9 cellular contexts compared by ENCODE assay signal in genomic region chr11:131668867-131669780, GRCh38.
DNase-seq lines count a peak whose midpoint lies in the region; ATAC-seq and TF ChIP-seq lines count a peak whose summit lies in the region.
"Had no signal": no experiment of that assay in that cellular context is flagged by ENCODE, and none has a peak within 500 bp of the region (broad histone marks: within the 10 kb centered on the region; RNA-seq: fewer than 3 reads in every experiment).

No MANE protein-coding gene starts in this region.

- H3K27ac ChIP-seq in CD4-positive, alpha-beta T cell (ENCODE audit: low read depth, low read length) = no peak overlapping the region
- H3K27ac ChIP-seq in RWPE2 (ENCODE audit: poor library complexity, severe bottlenecking) = no peak overlapping the region
- H3K27ac ChIP-seq: Peyer's patch had no signal

- CTCF ChIA-PET in CD4-positive, alpha-beta T cell (lab: Charles Lee) = interaction anchor here (0.6 kb wide), 1 partner anchor 714 kb away, joined by 4 read pairs; no protein-coding TSS in a partner anchor

- POLR2A ChIA-PET in CD4-positive, alpha-beta T cell (lab: Charles Lee) = no interaction called here

- no peaks in the 10 kb centered on the region for H3K27me3 Mint-ChIP-seq in CD4-positive, alpha-beta T cell
- peaks cover 2% of the 10 kb centered on the region for H3K27me3 Mint-ChIP-seq in brain

- no peaks in the 10 kb centered on the region for H3K36me3 ChIP-seq in RWPE2 (ENCODE audit: low read depth)
- H3K36me3 ChIP-seq: Peyer's patch had no signal

- intact Hi-C loops in CD4-positive, alpha-beta T cell (cut with DNase I, micrococcal nuclease) = no loop called here

- no peak for ATAC-seq in CD4-positive, alpha-beta T cell (ENCODE audit: poor library complexity)
- ATAC-seq in GM18907 (IDR thresholded peaks at IDR 0.05; ENCODE audit: unreplicated experiment) (peak; percentile 75), HG03159 (IDR thresholded peaks at IDR 0.05; ENCODE audit: unreplicated experiment) (peak; percentile 81), RWPE2 (ENCODE audit: low read depth) (no peak), HG03135 (IDR thresholded peaks at IDR 0.05; ENCODE audit: unreplicated experiment) (no peak)

- peaks cover 4% of the 10 kb centered on the region for H3K4me1 Mint-ChIP-seq in CD4-positive, alpha-beta T cell (ENCODE audit: low read depth)
- peaks cover 71% of the 10 kb centered on the region for H3K4me1 Mint-ChIP-seq in brain

- H3K4me1 ChIP-seq in RWPE2 (ENCODE audit: insufficient read depth, poor library complexity, severe bottlenecking) = no peaks in the 10 kb centered on the region
- H3K4me1 ChIP-seq: Peyer's patch had no signal

- no peaks in the 10 kb centered on the region for H3K36me3 Mint-ChIP-seq in CD4-positive, alpha-beta T cell (ENCODE audit: low read depth)
- no peaks in the 10 kb centered on the region for H3K36me3 Mint-ChIP-seq in brain

- no peak overlapping the region for H3K4me3 ChIP-seq in RWPE2 (ENCODE audit: severe bottlenecking)
- H3K4me3 ChIP-seq: Peyer's patch had no signal

- no peak overlapping the region for H3K27ac Mint-ChIP-seq in CD4-positive, alpha-beta T cell
- H3K27ac Mint-ChIP-seq in brain = peak overlapping the region in 4 of 5 experiments; percentile 32 to 89 (median 80)

- no peaks in the 10 kb centered on the region for H3K27me3 ChIP-seq in CD4-positive, alpha-beta T cell (ENCODE audit: control insufficient read depth, insufficient read depth, low read length)
- no peaks in the 10 kb centered on the region for H3K27me3 ChIP-seq in RWPE2 (ENCODE audit: insufficient read depth, poor library complexity, severe bottlenecking)
- H3K27me3 ChIP-seq: Peyer's patch had no signal

- no peak overlapping the region for H3K4me3 Mint-ChIP-seq in CD4-positive, alpha-beta T cell
- peak overlapping the region in 2 of 5 experiments; percentile 9 to 33 for H3K4me3 Mint-ChIP-seq in brain

- peak; percentile 46 for TF ChIP-seq CTCF in CD4-positive, alpha-beta T cell (IDR thresholded peaks at IDR 0.05)
- peak; percentile 58 for TF ChIP-seq CTCF in RWPE2 (IDR thresholded peaks at IDR 0.05; ENCODE audit: poor library complexity, severe bottlenecking)
- peak; percentile 31 to 66 for TF ChIP-seq CTCF in brain (conservative IDR thresholded peaks at IDR 0.05)

- DNase-seq in CD4-positive, alpha-beta T cell = peak in 1 of 10 experiments; percentile 11
- DNase-seq in RWPE2 (ENCODE audit: low spot score) (peak; percentile 42), lung microvascular endothelial cell (ENCODE audit: low read depth in 2 of 2) (peak; percentile 51 to 56), occipital lobe (lab: John Stamatoyannopoulos, UW) (no peak)

- no peaks in the 10 kb centered on the region for H3K9me3 ChIP-seq in CD4-positive, alpha-beta T cell (ENCODE audit: control insufficient read depth, low read length)
- no peaks in the 10 kb centered on the region for H3K9me3 ChIP-seq in RWPE2 (ENCODE audit: severe bottlenecking)
- H3K9me3 ChIP-seq: Peyer's patch had no signal

- no peaks in the 10 kb centered on the region for H3K9me3 Mint-ChIP-seq in CD4-positive, alpha-beta T cell
- H3K9me3 Mint-ChIP-seq in brain = no peaks in the 10 kb centered on the region

Comparison
In these comparisons a context has a peak if more than half of its experiments do, and no peak if none do; other contexts are left out.
1. ATAC-seq: peak in GM18907 (single experiment) and HG03159 (single experiment); none in CD4-positive, alpha-beta T cell (single experiment), RWPE2 (single experiment) and HG03135 (single experiment).
2. Peak in every context shown above with its lines, with median percentiles within 50 percentile points of each other: CTCF ChIP-seq.